ENCODE assay signal across 9 cellular contexts in the genomic region with DNA sequence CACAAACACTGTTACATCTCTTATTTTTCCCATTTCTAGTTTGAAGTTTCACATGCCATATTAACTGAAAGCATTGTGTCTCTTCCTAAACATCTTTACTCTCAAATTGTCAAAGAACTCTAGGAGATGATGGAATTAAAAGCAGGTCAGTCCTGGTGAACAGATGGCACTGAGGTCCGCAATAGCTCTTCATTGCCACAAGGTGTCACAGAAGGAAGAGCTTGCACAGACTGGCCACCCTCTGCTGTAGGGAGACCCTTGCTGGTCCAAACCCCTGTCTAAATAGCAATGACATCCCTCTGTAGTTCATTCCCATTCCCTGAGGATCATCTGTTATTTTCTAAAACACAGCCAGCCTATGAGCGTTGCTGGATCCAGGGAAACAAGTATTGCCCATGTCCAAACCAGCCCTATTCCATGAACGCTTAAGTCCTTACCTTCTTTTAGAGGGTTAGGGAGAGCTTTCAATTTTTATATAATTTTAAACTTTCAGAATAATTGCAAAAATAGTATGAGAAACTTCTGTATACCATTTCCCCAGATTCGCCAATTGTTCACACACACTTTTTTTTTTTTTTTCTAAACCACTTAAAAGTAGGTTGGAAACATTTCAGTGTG. TPM values are rescaled to one million over a fixed set of nuclear protein-coding genes. Genes with fewer than 3 reads are reported as not detected.
DNase-seq lines count a peak whose midpoint lies in the region; ATAC-seq and TF ChIP-seq lines count a peak whose summit lies in the region.
"Had no signal": no experiment of that assay in that cellular context is flagged by ENCODE, and none has a peak within 500 bp of the region (broad histone marks: within the 10 kb centered on the region; RNA-seq: fewer than 3 reads in every experiment).

No MANE protein-coding gene starts in this region.

- H3K27ac Mint-ChIP-seq in activated CD8-positive, alpha-beta memory T cell treated with anti-CD3 and anti-CD28 coated beads, Interleukin-2, amount 10 ng/mL, durations not matched to agents 7 days and 5 days = no peak overlapping the region

- no peaks in the 10 kb centered on the region for H3F3A ChIP-seq in PC-9 (ENCODE audit: insufficient read depth, low read depth)

- H2AFZ ChIP-seq in PC-9 = no peak overlapping the region

- H3K79me2 ChIP-seq in PC-9 (ENCODE audit: low read depth) = no peaks in the 10 kb centered on the region

- no peaks in the 10 kb centered on the region for H3K9me2 ChIP-seq in PC-9 (ENCODE audit: insufficient read depth)

- H3K4me2 ChIP-seq in PC-9 = no peak overlapping the region

- TF ChIP-seq CTCF in PC-9 (conservative IDR thresholded peaks at IDR 0.05) (peak; percentile 74), fibroblast of villous mesenchyme (IDR thresholded peaks at IDR 0.05; ENCODE audit: insufficient read depth, low read depth, low read length) (peak; percentile 60), upper lobe of right lung (IDR thresholded peaks at IDR 0.05) (peak; percentile 40)

- POLR2A ChIA-PET in PC-9 (lab: Charles Lee; ENCODE audit: unreplicated experiment) = no interaction called here

- DNase-seq in EH (ENCODE audit: low read depth) (peak; percentile 41), PC-9 (no peak), fibroblast of villous mesenchyme (ENCODE audit: low read depth) (no peak), upper lobe of right lung (no peak)
- DNase-seq in activated CD8-positive, alpha-beta memory T cell treated with anti-CD3 and anti-CD28 coated beads, Interleukin-2, amount 10 ng/mL, durations not matched to agents 7 days and 5 days = no peak

- no TSS peak for BruUV-seq in PC-9 (replicated peaks; lab: Mats Ljungman, UMichigan)

- CTCF ChIA-PET in PC-9 (lab: Charles Lee) = interaction anchor here (0.6 to 1.1 kb wide), 3 partner anchors 9 to 323 kb away, joined by 4 to 5 read pairs (median 4); no protein-coding TSS in a partner anchor
- CTCF ChIA-PET in activated CD8-positive, alpha-beta memory T cell treated with anti-CD3 and anti-CD28 coated beads, Interleukin-2, amount 10 ng/mL, durations not matched to agents 7 days and 5 days (lab: Charles Lee) = interaction anchor here (1.2 to 1.7 kb wide), 4 partner anchors 15 to 127 kb away, joined by 3 to 5 read pairs (median 4); no protein-coding TSS in a partner anchor

- H3K36me3 ChIP-seq in PC-9 (ENCODE audit: low read depth) = no peaks in the 10 kb centered on the region
- no peaks in the 10 kb centered on the region for H3K36me3 ChIP-seq in upper lobe of right lung

- H3K4me1 Mint-ChIP-seq in activated CD8-positive, alpha-beta memory T cell treated with anti-CD3 and anti-CD28 coated beads, Interleukin-2, amount 10 ng/mL, durations not matched to agents 7 days and 5 days = no peaks in the 10 kb centered on the region

- H3K9me3 ChIP-seq in PC-9 (ENCODE audit: insufficient read depth, low read depth) (no peaks in the 10 kb centered on the region; the same call in 1 of the 2 replicates), upper lobe of right lung (no peaks in the 10 kb centered on the region)

- H3K27ac ChIP-seq in PC-9 = no peak overlapping the region
- H3K27ac ChIP-seq in upper lobe of right lung = no peak overlapping the region
- H3K27ac ChIP-seq: skin epidermis had no signal

- H3K4me1 ChIP-seq in PC-9 (replicated peaks; ENCODE audit: insufficient read depth) (no peaks in the 10 kb centered on the region), upper lobe of right lung (no peaks in the 10 kb centered on the region)

- intact Hi-C loops in PC-9 (cut with micrococcal nuclease; ENCODE audit: unreplicated experiment) (no loop called here), upper lobe of right lung (cut with DNase I) (no loop called here)

- H3K27me3 ChIP-seq in PC-9 (ENCODE audit: insufficient read depth, low read depth) = no peaks in the 10 kb centered on the region
- no peaks in the 10 kb centered on the region for H3K27me3 ChIP-seq in upper lobe of right lung

- H3K9me3 Mint-ChIP-seq in activated CD8-positive, alpha-beta memory T cell treated with anti-CD3 and anti-CD28 coated beads, Interleukin-2, amount 10 ng/mL, durations not matched to agents 7 days and 5 days (ENCODE audit: low read depth) = no peaks in the 10 kb centered on the region

- ATAC-seq in GM19328 (IDR thresholded peaks at IDR 0.05; ENCODE audit: unreplicated experiment) = peak; percentile 67
- ATAC-seq in HG03378 (IDR thresholded peaks at IDR 0.05; ENCODE audit: unreplicated experiment) = peak; percentile 66
- peak; percentile 62 for ATAC-seq in upper lobe of right lung
- no peak for ATAC-seq in activated CD8-positive, alpha-beta memory T cell treated with anti-CD3 and anti-CD28 coated beads, Interleukin-2, amount 10 ng/mL, durations not matched to agents 7 days and 5 days
- ATAC-seq in HG03439 (IDR thresholded peaks at IDR 0.05; ENCODE audit: unreplicated experiment) = no peak

- no peaks in the 10 kb centered on the region for H3K27me3 Mint-ChIP-seq in activated CD8-positive, alpha-beta memory T cell treated with anti-CD3 and anti-CD28 coated beads, Interleukin-2, amount 10 ng/mL, durations not matched to agents 7 days and 5 days

- H3K4me3 Mint-ChIP-seq in activated CD8-positive, alpha-beta memory T cell treated with anti-CD3 and anti-CD28 coated beads, Interleukin-2, amount 10 ng/mL, durations not matched to agents 7 days and 5 days = no peak overlapping the region

- H3K4me3 ChIP-seq in PC-9 (no peak overlapping the region), fibroblast of villous mesenchyme (ENCODE audit: low read depth, low read length) (no peak overlapping the region), upper lobe of right lung (no peak overlapping the region)
- H3K4me3 ChIP-seq: skin epidermis had no signal

- H4K20me1 ChIP-seq in PC-9 (ENCODE audit: insufficient read depth) = no peaks in the 10 kb centered on the region

- H3K36me3 Mint-ChIP-seq in activated CD8-positive, alpha-beta memory T cell treated with anti-CD3 and anti-CD28 coated beads, Interleukin-2, amount 10 ng/mL, durations not matched to agents 7 days and 5 days = no peaks in the 10 kb centered on the region

RNA-seq across cellular contexts. Expression of a gene that starts 10.1 kb away (rescaled TPM):
- total RNA-seq in PC-9 (2021) = 129 and 131 TPM in 2 replicates
- total RNA-seq in fibroblast of villous mesenchyme = 59.9 and 86.8 TPM in 2 replicates
- total RNA-seq in upper lobe of right lung = 62.2 TPM
- total RNA-seq in activated CD8-positive, alpha-beta memory T cell treated with anti-CD3 and anti-CD28 coated beads, Interleukin-2, amount 10 ng/mL, durations not matched to agents 7 days and 5 days = 10 to 100 TPM; 62.4 to 75.5 TPM

Comparison
In these comparisons a context has a peak if more than half of its experiments do, and no peak if none do; other contexts are left out.
1. ATAC-seq: peak in GM19328 (single experiment), HG03378 (single experiment) and upper lobe of right lung (single experiment); none in activated CD8-positive, alpha-beta memory T cell treated with anti-CD3 and anti-CD28 coated beads, Interleukin-2, amount 10 ng/mL, durations not matched to agents 7 days and 5 days (single experiment) and HG03439 (single experiment).
2. Peak in every context shown above with its lines, with median percentiles within 50 percentile points of each other: CTCF ChIP-seq.